In the genomic region with DNA sequence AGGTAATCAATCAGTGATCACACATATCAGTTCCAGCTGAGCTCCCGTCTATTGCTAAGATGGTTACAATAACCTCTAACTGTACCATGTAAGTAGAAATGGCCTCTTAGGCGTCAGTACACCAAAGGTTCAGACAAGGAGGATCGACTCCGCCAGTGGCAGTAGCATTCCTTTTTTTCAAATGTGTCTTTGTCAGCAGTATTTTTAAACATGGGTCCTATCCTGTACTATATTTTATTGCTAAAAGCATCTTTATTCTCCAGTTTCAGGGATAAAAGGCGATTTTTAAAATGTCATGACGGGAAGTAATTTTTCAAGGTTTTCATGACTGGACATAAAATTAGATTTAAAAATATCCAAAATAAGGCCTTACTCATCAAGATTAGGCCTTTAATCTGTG, we compare ENCODE assay signal across 23 cellular contexts.
"Had no signal": no experiment of that assay in that cellular context is flagged by ENCODE, and none has a peak within 500 bp of the region (broad histone marks: within the 10 kb centered on the region; RNA-seq: fewer than 3 reads in every experiment).

No MANE protein-coding gene starts in this region.

- DNase-seq: dermis blood vessel endothelial cell; dorsolateral prefrontal cortex; effector CD4-positive, alpha-beta T cell; effector memory CD4-positive, alpha-beta T cell; esophagus squamous epithelium; foreskin fibroblast; foreskin melanocyte; gastrocnemius medialis; glutamatergic neuron; heart right ventricle; hippocampal formation; left cardiac atrium; left lung; left ventricle myocardium superior; lower lobe of right lung; mesenchymal stem cell; mucosa of descending colon; naive B cell had no signal

- H3K4me3 ChIP-seq: coronary artery, dorsolateral prefrontal cortex, esophagus squamous epithelium, gastrocnemius medialis, heart right ventricle, left lung, lower lobe of right lung, mucosa of descending colon had no signal

- H3K27ac ChIP-seq: coronary artery, dorsolateral prefrontal cortex, esophagus squamous epithelium, gastrocnemius medialis, heart right ventricle, left lung, lower lobe of right lung had no signal

- H3K36me3 ChIP-seq: esophagus squamous epithelium, gastrocnemius medialis, heart right ventricle, left lung, lower lobe of right lung had no signal

- H3K9me3 ChIP-seq: esophagus squamous epithelium, gastrocnemius medialis, heart right ventricle, left lung, lower lobe of right lung, mucosa of descending colon had no signal

- ATAC-seq: gastrocnemius medialis, heart right ventricle, left cardiac atrium, left lung, left ventricle myocardium superior, lower lobe of right lung, mucosa of descending colon had no signal

- FAIRE-seq: colon, endothelial cell of umbilical vein, islet of Langerhans, keratinocyte had no signal
